In the genomic region with DNA sequence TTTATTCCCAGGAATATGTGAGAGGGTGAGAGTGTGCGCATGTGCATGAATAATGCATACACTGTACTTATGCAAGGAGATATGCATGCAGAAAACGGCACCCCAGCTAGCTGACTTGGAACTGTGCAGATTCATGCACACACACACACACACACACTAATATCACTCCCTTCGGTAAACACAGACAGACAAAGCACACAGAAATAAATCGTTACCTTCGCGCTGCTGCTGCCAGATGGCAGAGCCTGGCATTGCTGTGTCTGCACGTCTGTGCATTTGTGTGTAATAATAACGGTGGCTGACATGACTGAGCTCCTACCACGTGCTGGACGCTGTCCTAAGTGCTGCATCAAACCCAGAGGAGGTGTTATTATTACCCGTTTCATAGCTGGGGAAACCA, we compare ENCODE assay signal across 1 cellular context.
TF ChIP-seq lines count a peak whose summit lies in the region.

No MANE protein-coding gene starts in this region.

TF ChIP-seq in H1, 55 proteins besides CTCF, POLR2A, EP300 and RAD21 (continued from another document):
- TF ChIP-seq, protein P1, sequence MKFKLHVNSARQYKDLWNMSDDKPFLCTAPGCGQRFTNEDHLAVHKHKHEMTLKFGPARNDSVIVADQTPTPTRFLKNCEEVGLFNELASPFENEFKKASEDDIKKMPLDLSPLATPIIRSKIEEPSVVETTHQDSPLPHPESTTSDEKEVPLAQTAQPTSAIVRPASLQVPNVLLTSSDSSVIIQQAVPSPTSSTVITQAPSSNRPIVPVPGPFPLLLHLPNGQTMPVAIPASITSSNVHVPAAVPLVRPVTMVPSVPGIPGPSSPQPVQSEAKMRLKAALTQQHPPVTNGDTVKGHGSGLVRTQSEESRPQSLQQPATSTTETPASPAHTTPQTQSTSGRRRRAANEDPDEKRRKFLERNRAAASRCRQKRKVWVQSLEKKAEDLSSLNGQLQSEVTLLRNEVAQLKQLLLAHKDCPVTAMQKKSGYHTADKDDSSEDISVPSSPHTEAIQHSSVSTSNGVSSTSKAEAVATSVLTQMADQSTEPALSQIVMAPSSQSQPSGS (IDR thresholded peaks at IDR 0.05; ENCODE audit: low read length): no peak
- TF ChIP-seq TAF7 (optimal IDR thresholded peaks at IDR 0.05; ENCODE audit: borderline replicate concordance, low read depth, low read length) (no peak), CEBPB (IDR thresholded peaks at IDR 0.05; ENCODE audit: low read depth, low read length) (no peak)
